ENCODE assay signal across 12 cellular contexts in genomic region chr18:48728204-48728833, GRCh38.
DNase-seq lines count a peak whose midpoint lies in the region; ATAC-seq, FAIRE-seq and TF ChIP-seq lines count a peak whose summit lies in the region.
"Had no signal": no experiment of that assay in that cellular context is flagged by ENCODE, and none has a peak within 500 bp of the region (broad histone marks: within the 10 kb centered on the region; RNA-seq: fewer than 3 reads in every experiment).

No MANE protein-coding gene starts in this region.

- H3K4me3 ChIP-seq in adipocyte (ENCODE audit: low read length) (no peak overlapping the region), upper lobe of right lung (no peak overlapping the region)
- H3K4me3 ChIP-seq: A549, Peyer's patch, testis had no signal

- no peak overlapping the region for H3K4me3 Mint-ChIP-seq in activated CD8-positive, alpha-beta memory T cell treated with anti-CD3 and anti-CD28 coated beads, Interleukin-2, amount 10 ng/mL, durations not matched to agents 7 days and 5 days

- H3K27ac Mint-ChIP-seq in activated CD8-positive, alpha-beta memory T cell treated with anti-CD3 and anti-CD28 coated beads, Interleukin-2, amount 10 ng/mL, durations not matched to agents 7 days and 5 days: peak overlapping the region; percentile 32

- no peak for DNase-seq in activated CD8-positive, alpha-beta memory T cell treated with anti-CD3 and anti-CD28 coated beads, Interleukin-2, amount 10 ng/mL, durations not matched to agents 7 days and 5 days
- DNase-seq in activated CD8-positive, alpha-beta memory T cell treated with anti-CD3 and anti-CD28 coated beads, Interleukin-2, amount 50 U/mL, for 4 hours: no peak
- peak; percentile 51 for DNase-seq in adipocyte (ENCODE audit: low read depth)
- no peak for DNase-seq in left ventricle myocardium superior
- no peak for DNase-seq in upper lobe of right lung
- DNase-seq in HTR-8/SVneo (ENCODE audit: insufficient read length, low spot score): no peak
- no peak for DNase-seq in globus pallidus (ENCODE audit: low spot score)
- DNase-seq: islet precursor cell, Peyer's patch, testis had no signal

- no peak overlapping the region for H3K27ac ChIP-seq in upper lobe of right lung
- H3K27ac ChIP-seq: A549, testis had no signal

- H3K36me3 ChIP-seq in adipocyte (ENCODE audit: control insufficient read depth, insufficient read depth, low read length, severe bottlenecking) (peaks cover 26% of the 10 kb centered on the region), upper lobe of right lung (no peaks in the 10 kb centered on the region)
- H3K36me3 ChIP-seq: Peyer's patch had no signal

- peak overlapping the region; percentile 61 for H3K9ac ChIP-seq in adipocyte (ENCODE audit: low read length)

- peaks cover 23% of the 10 kb centered on the region for H3K4me1 ChIP-seq in adipocyte (ENCODE audit: control insufficient read depth, insufficient read depth, low read length)
- H3K4me1 ChIP-seq in upper lobe of right lung: peaks cover 3% of the 10 kb centered on the region
- H3K4me1 ChIP-seq: A549, Peyer's patch had no signal

- intact Hi-C loops in left ventricle myocardium superior (cut with micrococcal nuclease) (no loop called here), upper lobe of right lung (cut with DNase I) (no loop called here)

- no peaks in the 10 kb centered on the region for H3K27me3 Mint-ChIP-seq in activated CD8-positive, alpha-beta memory T cell treated with anti-CD3 and anti-CD28 coated beads, Interleukin-2, amount 10 ng/mL, durations not matched to agents 7 days and 5 days

- no peak for FAIRE-seq in HTR-8/SVneo (lab: Jason Lieb, UNC)
- FAIRE-seq: A549 had no signal

- H3K36me3 Mint-ChIP-seq in activated CD8-positive, alpha-beta memory T cell treated with anti-CD3 and anti-CD28 coated beads, Interleukin-2, amount 10 ng/mL, durations not matched to agents 7 days and 5 days: no peaks in the 10 kb centered on the region

- no peaks in the 10 kb centered on the region for H3K27me3 ChIP-seq in adipocyte (replicated peaks; ENCODE audit: control insufficient read depth, insufficient read depth, low read length)
- no peaks in the 10 kb centered on the region for H3K27me3 ChIP-seq in upper lobe of right lung
- H3K27me3 ChIP-seq: Peyer's patch, testis had no signal

- no peak for TF ChIP-seq CTCF in upper lobe of right lung (IDR thresholded peaks at IDR 0.05)

- H3K4me1 Mint-ChIP-seq in activated CD8-positive, alpha-beta memory T cell treated with anti-CD3 and anti-CD28 coated beads, Interleukin-2, amount 10 ng/mL, durations not matched to agents 7 days and 5 days: peaks cover 13% of the 10 kb centered on the region

- H3K9me3 ChIP-seq in adipocyte (ENCODE audit: control insufficient read depth, low read length): peaks cover 24% of the 10 kb centered on the region
- no peaks in the 10 kb centered on the region for H3K9me3 ChIP-seq in upper lobe of right lung
- H3K9me3 ChIP-seq: Peyer's patch, testis had no signal

- CTCF ChIA-PET in activated CD8-positive, alpha-beta memory T cell treated with anti-CD3 and anti-CD28 coated beads, Interleukin-2, amount 10 ng/mL, durations not matched to agents 7 days and 5 days (lab: Charles Lee): interaction anchor here (1.7 kb wide), 1 partner anchor 9 kb away, joined by 5 read pairs; no protein-coding TSS in a partner anchor

- ATAC-seq in activated CD8-positive, alpha-beta memory T cell treated with anti-CD3 and anti-CD28 coated beads, Interleukin-2, amount 10 ng/mL, durations not matched to agents 7 days and 5 days: no peak
- ATAC-seq in left ventricle myocardium superior (peak; percentile 58), upper lobe of right lung (peak; percentile 63), GM19463 (IDR thresholded peaks at IDR 0.05; ENCODE audit: unreplicated experiment) (no peak)
- ATAC-seq: A549 had no signal

- H3K9me3 Mint-ChIP-seq in activated CD8-positive, alpha-beta memory T cell treated with anti-CD3 and anti-CD28 coated beads, Interleukin-2, amount 10 ng/mL, durations not matched to agents 7 days and 5 days (ENCODE audit: low read depth): no peaks in the 10 kb centered on the region

Comparison
In these comparisons a context has a peak if more than half of its experiments do, and no peak if none do; other contexts are left out.
1. ATAC-seq: peak in left ventricle myocardium superior (single experiment) and upper lobe of right lung (single experiment); none in activated CD8-positive, alpha-beta memory T cell treated with anti-CD3 and anti-CD28 coated beads, Interleukin-2, amount 10 ng/mL, durations not matched to agents 7 days and 5 days (single experiment) and GM19463 (single experiment).